ENCODE assay signal across 1 cellular context in genomic region chr2:39061280-39061679, GRCh38.
TF ChIP-seq lines count a peak whose summit lies in the region.

No MANE protein-coding gene starts in this region.

TF ChIP-seq in HepG2, 621 proteins besides CTCF, POLR2A, EP300 and RAD21:
- TF ChIP-seq SRSF1 (optimal IDR thresholded peaks at IDR 0.05; ENCODE audit: low read depth, low read length) (no peak), ZNF770 (CRISPR knock-in tag; IDR thresholded peaks at IDR 0.05) (peak; percentile 46; the same call in 1 of the 2 replicates), ZNF615 (CRISPR knock-in tag; IDR thresholded peaks at IDR 0.05; ENCODE audit: borderline replicate concordance) (no peak)
